ENCODE assay signal across 8 cellular contexts in the genomic region with DNA sequence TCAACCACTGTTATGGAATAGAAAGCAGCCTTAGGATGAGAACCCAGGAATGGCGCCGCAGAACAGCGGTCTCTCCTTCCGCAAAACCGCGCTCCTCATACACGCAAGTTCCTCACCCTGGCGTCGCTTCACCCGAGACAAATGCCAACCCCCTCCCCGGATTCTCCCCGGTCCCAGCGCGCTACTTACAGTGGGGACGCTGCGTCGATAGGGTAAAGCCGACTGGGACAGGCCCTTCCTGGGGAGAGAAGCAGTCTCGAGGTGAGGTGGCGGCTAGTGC. TPM values are rescaled to one million over a fixed set of nuclear protein-coding genes. Genes with fewer than 3 reads are reported as not detected.
A peak's percentile ranks its signal among the peaks of the same experiment; 100 is the strongest.
DNase-seq lines count a peak whose midpoint lies in the region; ATAC-seq and TF ChIP-seq lines count a peak whose summit lies in the region.

No MANE protein-coding gene starts in this region.

- 0 to 1% methylated on average over 18 to 19 of the region's 20 CpGs for WGBS in lower leg skin, 2 donors

- H3K27ac ChIP-seq in BLaER1 (peak overlapping the region; percentile 99), HUES6 (ENCODE audit: low read depth, low read length) (peak overlapping the region; percentile 86), breast epithelium (peak overlapping the region; percentile 95 to 98), upper lobe of right lung (peak overlapping the region; percentile 93)

- DNase-seq in breast epithelium (ENCODE audit: low spot score in 2 of 2) (no peak), lower leg skin (ENCODE audit: low spot score in 2 of 2) (no peak), upper lobe of right lung (no peak), GM20000 (ENCODE audit: low spot score) (no peak), UCSD-AML1 (lab: John Stamatoyannopoulos, UW; ENCODE audit: unreplicated experiment) (no peak)

- peak overlapping the region; percentile 97 for H3K4me3 ChIP-seq in BLaER1
- peak overlapping the region; percentile 88 for H3K4me3 ChIP-seq in HUES6 (ENCODE audit: low read depth, low read length)
- peak overlapping the region; percentile 88 to 97 (median 95) for H3K4me3 ChIP-seq in breast epithelium
- H3K4me3 ChIP-seq in lower leg skin (ENCODE audit: low read depth, poor library complexity, severe bottlenecking), result peak overlapping the region; percentile 82
- H3K4me3 ChIP-seq in upper lobe of right lung, result peak overlapping the region; percentile 78

- H4K20me1 ChIP-seq in BLaER1, result peaks cover 42% of the 10 kb centered on the region

- ATAC-seq in GM19463 (IDR thresholded peaks at IDR 0.05; ENCODE audit: unreplicated experiment) (peak; percentile 2), upper lobe of right lung (peak; percentile 53)

- TF ChIP-seq CTCF in breast epithelium (IDR thresholded peaks at IDR 0.05) (no peak), lower leg skin (IDR thresholded peaks at IDR 0.05) (no peak), upper lobe of right lung (IDR thresholded peaks at IDR 0.05) (no peak), GM20000 (IDR thresholded peaks at IDR 0.05; ENCODE audit: extremely low read depth, missing control alignments) (no peak)

- peak overlapping the region; percentile 88 for H3K4me2 ChIP-seq in BLaER1

- TF ChIP-seq POLR2A in breast epithelium (IDR thresholded peaks at IDR 0.05), result no peak
- TF ChIP-seq POLR2A in lower leg skin (IDR thresholded peaks at IDR 0.05), result no peak

- H3K9me3 ChIP-seq in BLaER1 (no peaks in the 10 kb centered on the region), HUES6 (ENCODE audit: control insufficient read depth, insufficient read depth, low read depth, low read length) (no peaks in the 10 kb centered on the region), breast epithelium (no peaks in the 10 kb centered on the region), upper lobe of right lung (no peaks in the 10 kb centered on the region)

- peak overlapping the region; percentile 100 for H3K9ac ChIP-seq in BLaER1
- peak overlapping the region; percentile 98 for H3K9ac ChIP-seq in HUES6 (ENCODE audit: low read length)

- peaks cover 32% of the 10 kb centered on the region for H3K4me1 ChIP-seq in BLaER1
- peaks cover 7% of the 10 kb centered on the region for H3K4me1 ChIP-seq in HUES6 (ENCODE audit: control insufficient read depth, insufficient read depth, low read length)
- peaks cover 5 to 9% of the 10 kb centered on the region in 2 donors for H3K4me1 ChIP-seq in breast epithelium
- peaks cover 22% of the 10 kb centered on the region for H3K4me1 ChIP-seq in upper lobe of right lung

- no peaks in the 10 kb centered on the region for H3K27me3 ChIP-seq in BLaER1
- H3K27me3 ChIP-seq in HUES6 (ENCODE audit: control insufficient read depth, insufficient read depth, low read length), result no peaks in the 10 kb centered on the region
- H3K27me3 ChIP-seq in breast epithelium, result no peaks in the 10 kb centered on the region
- H3K27me3 ChIP-seq in upper lobe of right lung, result no peaks in the 10 kb centered on the region

- H3K36me3 ChIP-seq in BLaER1, result peaks cover 46% of the 10 kb centered on the region
- peaks cover 42% of the 10 kb centered on the region for H3K36me3 ChIP-seq in HUES6 (ENCODE audit: control insufficient read depth, insufficient read depth, low read length)
- no peaks in the 10 kb centered on the region for H3K36me3 ChIP-seq in breast epithelium
- H3K36me3 ChIP-seq in upper lobe of right lung, result peaks cover 36% of the 10 kb centered on the region

- intact Hi-C loops in breast epithelium (cut with DNase I; ENCODE audit: low total_unique reads) (no loop called here), lower leg skin (cut with DNase I; ENCODE audit: low total_unique reads) (no loop called here), upper lobe of right lung (cut with DNase I) (no loop called here)

RNA-seq across cellular contexts. Expression of gene RPS13, which starts 0.3 kb away (rescaled TPM):
- total RNA-seq in breast epithelium (1,000 to 10,000 TPM; 1,829 to 3,143 (median 2,184) TPM), lower leg skin (1,000 to 10,000 TPM; 1,348 to 1,884 (median 1,779) TPM), upper lobe of right lung (755 TPM)
